ENCODE assay signal across 1 cellular context in genomic region chr1:89896105-89896942, GRCh38.
TF ChIP-seq lines count a peak whose summit lies in the region.

No MANE protein-coding gene starts in this region.

TF ChIP-seq in K562, 482 proteins besides CTCF, POLR2A, EP300 and RAD21 (continued from another document and continues in another):
- TF ChIP-seq, protein P1, sequence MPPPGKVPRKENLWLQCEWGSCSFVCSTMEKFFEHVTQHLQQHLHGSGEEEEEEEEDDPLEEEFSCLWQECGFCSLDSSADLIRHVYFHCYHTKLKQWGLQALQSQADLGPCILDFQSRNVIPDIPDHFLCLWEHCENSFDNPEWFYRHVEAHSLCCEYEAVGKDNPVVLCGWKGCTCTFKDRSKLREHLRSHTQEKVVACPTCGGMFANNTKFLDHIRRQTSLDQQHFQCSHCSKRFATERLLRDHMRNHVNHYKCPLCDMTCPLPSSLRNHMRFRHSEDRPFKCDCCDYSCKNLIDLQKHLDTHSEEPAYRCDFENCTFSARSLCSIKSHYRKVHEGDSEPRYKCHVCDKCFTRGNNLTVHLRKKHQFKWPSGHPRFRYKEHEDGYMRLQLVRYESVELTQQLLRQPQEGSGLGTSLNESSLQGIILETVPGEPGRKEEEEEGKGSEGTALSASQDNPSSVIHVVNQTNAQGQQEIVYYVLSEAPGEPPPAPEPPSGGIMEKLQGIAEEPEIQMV (tag; conservative IDR thresholded peaks at IDR 0.05; ENCODE audit: low read depth), result no peak
- TF ChIP-seq FUS (optimal IDR thresholded peaks at IDR 0.05; ENCODE audit: low read depth, low read length) (no peak), PHB2 (IDR thresholded peaks at IDR 0.05; ENCODE audit: low read depth) (peak; percentile 80), BCOR (IDR thresholded peaks at IDR 0.05) (peak; percentile 58; the same call in 1 of the 2 replicates), RBM15 (IDR thresholded peaks at IDR 0.05; ENCODE audit: insufficient read depth, low read length) (no peak), HMGN3 (IDR thresholded peaks at IDR 0.05; ENCODE audit: borderline replicate concordance, extremely low read depth, insufficient read length, low read depth, low read length) (peak; percentile 37), SETDB1 (IDR thresholded peaks at IDR 0.05; ENCODE audit: low read length) (no peak), PML (IDR thresholded peaks at IDR 0.05; ENCODE audit: low read length) (peak; percentile 84), SMARCC2 (IDR thresholded peaks at IDR 0.05; ENCODE audit: low read depth) (peak; percentile 81; the same call in 1 of the 2 replicates), ZFPM2 (CRISPR knock-in tag; IDR thresholded peaks at IDR 0.05) (no peak), CEBPZ (IDR thresholded peaks at IDR 0.05; ENCODE audit: borderline replicate concordance, low read depth, low read length) (no peak), ESRRA (IDR thresholded peaks at IDR 0.05; ENCODE audit: borderline replicate concordance, low read depth) (peak; percentile 44; the same call in 1 of the 2 replicates), U2AF2 (optimal IDR thresholded peaks at IDR 0.05; ENCODE audit: low read depth, low read length) (no peak), POU5F1 (IDR thresholded peaks at IDR 0.05; ENCODE audit: borderline replicate concordance, low read depth, low read length, partially characterized antibody) (no peak), ZC3H8 (IDR thresholded peaks at IDR 0.05) (0 out of 2 replicates have a peak, but pooled peaks have one; percentile 60), ERF (CRISPR knock-in tag; IDR thresholded peaks at IDR 0.05) (no peak), MED1 (CRISPR knock-in tag; IDR thresholded peaks at IDR 0.05; ENCODE audit: borderline replicate concordance) (no peak), ZNF140 (CRISPR knock-in tag; IDR thresholded peaks at IDR 0.05) (no peak), HCFC1 (IDR thresholded peaks at IDR 0.05; ENCODE audit: low read depth, low read length) (no peak; the same call in 1 of the 2 replicates), FOXP4 (CRISPR knock-in tag; IDR thresholded peaks at IDR 0.05; ENCODE audit: borderline replicate concordance) (no peak), REST (CRISPR knock-in tag; IDR thresholded peaks at IDR 0.05; ENCODE audit: low read depth) (0 out of 2 replicates have a peak, but pooled peaks have one; percentile 18), ZBED1 (IDR thresholded peaks at IDR 0.05) (no peak), MEF2D (tag; conservative IDR thresholded peaks at IDR 0.05; ENCODE audit: low read depth) (0 out of 2 replicates have a peak, but pooled peaks have one; percentile 55), ZNF408 (CRISPR knock-in tag; IDR thresholded peaks at IDR 0.05; ENCODE audit: low read depth) (no peak), MBD2 (IDR thresholded peaks at IDR 0.05; ENCODE audit: borderline replicate concordance, low read depth) (peak; percentile 77), ZNF197 (CRISPR knock-in tag; IDR thresholded peaks at IDR 0.05; ENCODE audit: low read depth) (0 out of 2 replicates have a peak, but pooled peaks have one; percentile 71), KLF16 (IDR thresholded peaks at IDR 0.05) (peak; percentile 85), MYNN (IDR thresholded peaks at IDR 0.05) (peak; percentile 67), MYNN (CRISPR knock-in tag; IDR thresholded peaks at IDR 0.05) (no peak), TCFL5 (CRISPR knock-in tag; conservative IDR thresholded peaks at IDR 0.05) (no peak; the same call in 1 of the 2 replicates), DDX20 (tag; IDR thresholded peaks at IDR 0.05; ENCODE audit: low read depth) (no peak), ZNF384 (IDR thresholded peaks at IDR 0.05; ENCODE audit: low read depth, low read length) (no peak), GATA2 (CRISPR knock-in tag; IDR thresholded peaks at IDR 0.05) (peak; percentile 73), RFX7 (CRISPR knock-in tag; IDR thresholded peaks at IDR 0.05) (no peak), ATF6 (CRISPR knock-in tag; IDR thresholded peaks at IDR 0.05) (no peak)
- TF ChIP-seq, protein P2, sequence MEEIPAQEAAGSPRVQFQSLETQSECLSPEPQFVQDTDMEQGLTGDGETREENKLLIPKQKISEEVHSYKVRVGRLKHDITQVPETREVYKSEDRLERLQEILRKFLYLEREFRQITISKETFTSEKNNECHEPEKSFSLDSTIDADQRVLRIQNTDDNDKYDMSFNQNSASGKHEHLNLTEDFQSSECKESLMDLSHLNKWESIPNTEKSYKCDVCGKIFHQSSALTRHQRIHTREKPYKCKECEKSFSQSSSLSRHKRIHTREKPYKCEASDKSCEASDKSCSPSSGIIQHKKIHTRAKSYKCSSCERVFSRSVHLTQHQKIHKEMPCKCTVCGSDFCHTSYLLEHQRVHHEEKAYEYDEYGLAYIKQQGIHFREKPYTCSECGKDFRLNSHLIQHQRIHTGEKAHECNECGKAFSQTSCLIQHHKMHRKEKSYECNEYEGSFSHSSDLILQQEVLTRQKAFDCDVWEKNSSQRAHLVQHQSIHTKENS (CRISPR knock-in tag; IDR thresholded peaks at IDR 0.05), result no peak
- TF ChIP-seq, protein P3, sequence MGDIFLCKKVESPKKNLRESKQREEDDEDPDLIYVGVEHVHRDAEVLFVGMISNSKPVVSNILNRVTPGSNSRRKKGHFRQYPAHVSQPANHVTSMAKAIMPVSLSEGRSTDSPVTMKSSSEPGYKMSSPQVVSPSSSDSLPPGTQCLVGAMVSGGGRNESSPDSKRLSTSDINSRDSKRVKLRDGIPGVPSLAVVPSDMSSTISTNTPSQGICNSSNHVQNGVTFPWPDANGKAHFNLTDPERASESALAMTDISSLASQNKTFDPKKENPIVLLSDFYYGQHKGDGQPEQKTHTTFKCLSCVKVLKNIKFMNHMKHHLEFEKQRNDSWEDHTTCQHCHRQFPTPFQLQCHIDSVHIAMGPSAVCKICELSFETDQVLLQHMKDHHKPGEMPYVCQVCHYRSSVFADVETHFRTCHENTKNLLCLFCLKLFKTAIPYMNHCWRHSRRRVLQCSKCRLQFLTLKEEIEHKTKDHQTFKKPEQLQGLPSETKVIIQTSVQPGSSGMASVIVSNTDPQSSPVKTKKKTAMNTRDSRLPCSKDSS (IDR thresholded peaks at IDR 0.05; ENCODE audit: low read depth, partially characterized antibody), result no peak
- TF ChIP-seq, protein P4, sequence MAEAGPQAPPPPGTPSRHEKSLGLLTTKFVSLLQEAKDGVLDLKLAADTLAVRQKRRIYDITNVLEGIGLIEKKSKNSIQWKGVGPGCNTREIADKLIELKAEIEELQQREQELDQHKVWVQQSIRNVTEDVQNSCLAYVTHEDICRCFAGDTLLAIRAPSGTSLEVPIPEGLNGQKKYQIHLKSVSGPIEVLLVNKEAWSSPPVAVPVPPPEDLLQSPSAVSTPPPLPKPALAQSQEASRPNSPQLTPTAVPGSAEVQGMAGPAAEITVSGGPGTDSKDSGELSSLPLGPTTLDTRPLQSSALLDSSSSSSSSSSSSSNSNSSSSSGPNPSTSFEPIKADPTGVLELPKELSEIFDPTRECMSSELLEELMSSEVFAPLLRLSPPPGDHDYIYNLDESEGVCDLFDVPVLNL (CRISPR knock-in tag; IDR thresholded peaks at IDR 0.05; ENCODE audit: low read depth), result no peak
- TF ChIP-seq, protein P5, sequence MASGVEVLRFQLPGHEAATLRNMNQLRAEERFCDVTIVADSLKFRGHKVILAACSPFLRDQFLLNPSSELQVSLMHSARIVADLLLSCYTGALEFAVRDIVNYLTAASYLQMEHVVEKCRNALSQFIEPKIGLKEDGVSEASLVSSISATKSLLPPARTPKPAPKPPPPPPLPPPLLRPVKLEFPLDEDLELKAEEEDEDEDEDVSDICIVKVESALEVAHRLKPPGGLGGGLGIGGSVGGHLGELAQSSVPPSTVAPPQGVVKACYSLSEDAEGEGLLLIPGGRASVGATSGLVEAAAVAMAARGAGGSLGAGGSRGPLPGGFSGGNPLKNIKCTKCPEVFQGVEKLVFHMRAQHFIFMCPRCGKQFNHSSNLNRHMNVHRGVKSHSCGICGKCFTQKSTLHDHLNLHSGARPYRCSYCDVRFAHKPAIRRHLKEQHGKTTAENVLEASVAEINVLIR (CRISPR knock-in tag; IDR thresholded peaks at IDR 0.05), result peak; percentile 56; the same call in 1 of the 2 replicates
- TF ChIP-seq, protein P6, sequence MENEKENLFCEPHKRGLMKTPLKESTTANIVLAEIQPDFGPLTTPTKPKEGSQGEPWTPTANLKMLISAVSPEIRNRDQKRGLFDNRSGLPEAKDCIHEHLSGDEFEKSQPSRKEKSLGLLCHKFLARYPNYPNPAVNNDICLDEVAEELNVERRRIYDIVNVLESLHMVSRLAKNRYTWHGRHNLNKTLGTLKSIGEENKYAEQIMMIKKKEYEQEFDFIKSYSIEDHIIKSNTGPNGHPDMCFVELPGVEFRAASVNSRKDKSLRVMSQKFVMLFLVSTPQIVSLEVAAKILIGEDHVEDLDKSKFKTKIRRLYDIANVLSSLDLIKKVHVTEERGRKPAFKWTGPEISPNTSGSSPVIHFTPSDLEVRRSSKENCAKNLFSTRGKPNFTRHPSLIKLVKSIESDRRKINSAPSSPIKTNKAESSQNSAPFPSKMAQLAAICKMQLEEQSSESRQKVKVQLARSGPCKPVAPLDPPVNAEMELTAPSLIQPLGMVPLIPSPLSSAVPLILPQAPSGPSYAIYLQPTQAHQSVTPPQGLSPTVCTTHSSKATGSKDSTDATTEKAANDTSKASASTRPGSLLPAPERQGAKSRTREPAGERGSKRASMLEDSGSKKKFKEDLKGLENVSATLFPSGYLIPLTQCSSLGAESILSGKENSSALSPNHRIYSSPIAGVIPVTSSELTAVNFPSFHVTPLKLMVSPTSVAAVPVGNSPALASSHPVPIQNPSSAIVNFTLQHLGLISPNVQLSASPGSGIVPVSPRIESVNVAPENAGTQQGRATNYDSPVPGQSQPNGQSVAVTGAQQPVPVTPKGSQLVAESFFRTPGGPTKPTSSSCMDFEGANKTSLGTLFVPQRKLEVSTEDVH (IDR thresholded peaks at IDR 0.05; ENCODE audit: low read depth, partially characterized antibody), result peak; percentile 57
